11 cellular contexts compared by ENCODE assay signal in the genomic region with DNA sequence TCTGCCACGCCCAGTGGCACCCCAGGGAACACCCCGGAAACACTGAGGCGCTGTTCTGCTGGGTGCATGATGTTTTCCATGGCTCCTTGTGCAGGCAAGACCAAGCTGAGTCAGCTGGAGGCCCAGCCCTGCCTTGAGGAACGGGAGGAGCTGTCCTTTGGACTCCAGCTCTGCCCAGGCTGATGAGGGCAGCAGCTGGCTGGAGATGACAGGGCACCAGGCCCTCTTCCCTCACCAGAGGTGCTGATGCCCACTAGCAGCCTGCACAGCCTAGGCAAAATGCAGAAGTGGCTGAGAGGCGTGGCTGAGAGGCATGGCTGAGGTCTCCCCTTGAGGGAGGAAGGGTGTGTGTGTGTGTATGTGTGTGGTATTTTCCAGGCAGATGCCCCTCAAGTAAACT. TPM values are rescaled to one million over a fixed set of nuclear protein-coding genes. Genes with fewer than 3 reads are reported as not detected.
DNase-seq lines count a peak whose midpoint lies in the region; ATAC-seq and TF ChIP-seq lines count a peak whose summit lies in the region.
"Had no signal": no experiment of that assay in that cellular context is flagged by ENCODE, and none has a peak within 500 bp of the region (broad histone marks: within the 10 kb centered on the region; RNA-seq: fewer than 3 reads in every experiment).

No MANE protein-coding gene starts in this region.

- 44% methylated on average over 3 of the region's 5 CpGs for WGBS in suprapubic skin

- no peak for TF ChIP-seq CTCF in suprapubic skin (IDR thresholded peaks at IDR 0.05)

- peak overlapping the region; percentile 53 for H3K4me3 ChIP-seq in suprapubic skin
- H3K4me3 ChIP-seq: testis had no signal

- H3K27ac Mint-ChIP-seq in activated T-cell treated with anti-CD3 and anti-CD28 coated beads, Interleukin-2, amount 50 U/mL, for 24 hours: no peak overlapping the region

- no peaks in the 10 kb centered on the region for H3K27me3 ChIP-seq in suprapubic skin
- H3K27me3 ChIP-seq: testis had no signal

- no peak for TF ChIP-seq EP300 in suprapubic skin (IDR thresholded peaks at IDR 0.05)

- H3K9me3 ChIP-seq in suprapubic skin: no peaks in the 10 kb centered on the region
- H3K9me3 ChIP-seq: testis had no signal

- no peak for ATAC-seq in HG03175 (IDR thresholded peaks at IDR 0.05; ENCODE audit: unreplicated experiment)

- no peak overlapping the region for H3K4me3 Mint-ChIP-seq in activated T-cell treated with anti-CD3 and anti-CD28 coated beads, Interleukin-2, amount 50 U/mL, for 24 hours

- peaks cover 64% of the 10 kb centered on the region for H3K4me1 ChIP-seq in suprapubic skin

- DNase-seq in HPDE6-E6E7 (ENCODE audit: extremely low spot score) (peak; percentile 91), RPMI8226 (peak; percentile 48), hepatic stellate cell (ENCODE audit: low spot score) (peak; percentile 47), suprapubic skin (ENCODE audit: low spot score in 2 of 2) (no peak)
- no peak for DNase-seq in activated naive CD4-positive, alpha-beta T cell treated with anti-CD3 and anti-CD28 coated beads, Interleukin-2, amount 50 U/mL, for 16 hours
- no peak for DNase-seq in activated T-cell treated with anti-CD3 and anti-CD28 coated beads, Interleukin-2, amount 50 U/mL, for 24 hours
- DNase-seq: hypothalamus, testis had no signal

- H3K36me3 Mint-ChIP-seq in activated T-cell treated with anti-CD3 and anti-CD28 coated beads, Interleukin-2, amount 50 U/mL, for 24 hours (ENCODE audit: low read depth): no peaks in the 10 kb centered on the region

- peaks cover 41% of the 10 kb centered on the region for H3K27me3 Mint-ChIP-seq in activated T-cell treated with anti-CD3 and anti-CD28 coated beads, Interleukin-2, amount 50 U/mL, for 24 hours

- peak overlapping the region; percentile 89 for H3K27ac ChIP-seq in suprapubic skin
- H3K27ac ChIP-seq: testis had no signal

- peaks cover 16% of the 10 kb centered on the region for H3K4me1 Mint-ChIP-seq in activated T-cell treated with anti-CD3 and anti-CD28 coated beads, Interleukin-2, amount 50 U/mL, for 24 hours (ENCODE audit: low read depth)

- H3K36me3 ChIP-seq in suprapubic skin: peaks cover 3% of the 10 kb centered on the region

- no peaks in the 10 kb centered on the region for H3K9me3 Mint-ChIP-seq in activated T-cell treated with anti-CD3 and anti-CD28 coated beads, Interleukin-2, amount 50 U/mL, for 24 hours

- no peak for TF ChIP-seq POLR2A in suprapubic skin (IDR thresholded peaks at IDR 0.05)

RNA-seq across cellular contexts. Expression of gene C6orf132, which starts 2.4 kb away (rescaled TPM):
- 100 to 1,000 TPM; 112 to 150 (median 122) TPM for total RNA-seq in suprapubic skin

RNA-seq across cellular contexts. Expression of gene GUCA1A, which starts 33.1 kb away (rescaled TPM):
- total RNA-seq in suprapubic skin: under 1 TPM in 1 of 4 donors, not detected in 3; 0.76 TPM
- total RNA-seq: aorta, skeletal muscle tissue had no signal

RNA-seq across cellular contexts. Expression of gene GUCA1B, which starts 54.7 kb away (rescaled TPM):
- total RNA-seq in suprapubic skin: 1 to 10 TPM in 1 of 4 donors, under 1 TPM in 2, not detected in 1; 0.47 to 4.2 (median 0.76) TPM

Comparison
In these comparisons a context has a peak if more than half of its experiments do, and no peak if none do; other contexts are left out.
1. DNase-seq: peak in HPDE6-E6E7 (single experiment), RPMI8226 (single experiment) and hepatic stellate cell (single experiment); none in suprapubic skin (0 of 2), activated naive CD4-positive, alpha-beta T cell treated with anti-CD3 and anti-CD28 coated beads, Interleukin-2, amount 50 U/mL, for 16 hours (single experiment) and activated T-cell treated with anti-CD3 and anti-CD28 coated beads, Interleukin-2, amount 50 U/mL, for 24 hours (single experiment).